1 cellular context compared by ENCODE assay signal in genomic region chr10:1059902-1060301, GRCh38.
TF ChIP-seq lines count a peak whose summit lies in the region.

No MANE protein-coding gene starts in this region.

TF ChIP-seq in HEK293, 187 proteins besides CTCF, POLR2A, EP300 and RAD21:
- no peak for TF ChIP-seq ZNF350 (tag by site-specific recombination; IDR thresholded peaks at IDR 0.05)
- TF ChIP-seq GLIS1 (tag by site-specific recombination; IDR thresholded peaks at IDR 0.05), result 0 out of 2 replicates have a peak, but pooled peaks have one; percentile 27
- 0 out of 2 replicates have a peak, but pooled peaks have one; percentile 15 for TF ChIP-seq KLF1 (tag by site-specific recombination; IDR thresholded peaks at IDR 0.05)
- TF ChIP-seq ZNF354C (tag by site-specific recombination; IDR thresholded peaks at IDR 0.05; ENCODE audit: borderline replicate concordance, low read depth), result no peak
- 0 out of 2 replicates have a peak, but pooled peaks have one; percentile 6 for TF ChIP-seq SP2 (tag by site-specific recombination; IDR thresholded peaks at IDR 0.05)
- TF ChIP-seq ZNF266 (tag by site-specific recombination; IDR thresholded peaks at IDR 0.05; ENCODE audit: low read depth), result no peak
- TF ChIP-seq ZNF112 (tag by site-specific recombination; IDR thresholded peaks at IDR 0.05), result no peak
- no peak for TF ChIP-seq KLF16 (tag by site-specific recombination; IDR thresholded peaks at IDR 0.05)
